8 cellular contexts compared by ENCODE assay signal in genomic region chr2:197515798-197516761, GRCh38. TPM values are rescaled to one million over a fixed set of nuclear protein-coding genes. Genes with fewer than 3 reads are reported as not detected.
DNase-seq lines count a peak whose midpoint lies in the region; ATAC-seq, FAIRE-seq and TF ChIP-seq lines count a peak whose summit lies in the region.

MOB4 (plus strand) TSS chr2:197516066; CDS start chr2:197516087, 21 bp downstream.

- H3K4me1 ChIP-seq in HUES64 (ENCODE audit: insufficient read depth, low read length) = peaks cover 25% of the 10 kb centered on the region
- H3K4me1 ChIP-seq in OCI-LY1 (ENCODE audit: insufficient read depth, low read length, severe bottlenecking) = peaks cover 31% of the 10 kb centered on the region

- H3K27ac ChIP-seq in HUES64 (ENCODE audit: low read depth, low read length) (peak within 1 kb of the TSS; percentile 84), OCI-LY1 (ENCODE audit: low read depth, low read length, poor library complexity, severe bottlenecking) (peak within 1 kb of the TSS; percentile 91)

- H3K9me3 Mint-ChIP-seq in Calu3 (ENCODE audit: low read depth, unreplicated experiment) (peaks cover 3% of the 10 kb centered on the region), mesothelial cell of epicardium (peaks cover 7% of the 10 kb centered on the region)

- H3K9ac ChIP-seq in HUES64 (ENCODE audit: low read depth, low read length) (peak within 1 kb of the TSS; percentile 87), OCI-LY1 (ENCODE audit: low read length) (peak within 1 kb of the TSS; percentile 84)

- H2AFZ ChIP-seq in OCI-LY1 (ENCODE audit: low read length) = 0 out of 2 replicates have a peak within 1 kb of the TSS, but pooled peaks have one; percentile 4

- peak; percentile 97 for DNase-seq in Calu3
- peak; percentile 92 for DNase-seq in activated CD8-positive, alpha-beta memory T cell treated with anti-CD3 and anti-CD28 coated beads, Interleukin-2, amount 50 U/mL, for 4 hours
- peak; percentile 87 to 95 for DNase-seq in mesothelial cell of epicardium (ENCODE audit: low spot score in 2 of 2, unreplicated experiment in 2 of 2)
- peak; percentile 88 to 92 for DNase-seq in stimulated activated CD8-positive, alpha-beta memory T cell treated with anti-CD3 and anti-CD28 coated beads, Interleukin-15, amount 100 ng/mL, for 48 hours (ENCODE audit: low read depth in 2 of 2)

- H3K4me3 ChIP-seq in HUES64 (ENCODE audit: low read length) = peak within 1 kb of the TSS; percentile 90
- peak within 1 kb of the TSS; percentile 84 for H3K4me3 ChIP-seq in OCI-LY1 (ENCODE audit: low read depth, low read length, poor library complexity, severe bottlenecking)

- no peaks in the 10 kb centered on the region for H3K9me3 ChIP-seq in HUES64 (ENCODE audit: insufficient read depth, low read depth, low read length)
- no peaks in the 10 kb centered on the region for H3K9me3 ChIP-seq in OCI-LY1 (ENCODE audit: low read length)

- H3K36me3 ChIP-seq in HUES64 (ENCODE audit: insufficient read depth, low read length) = 0 out of 2 replicates have a peak, but pooled peaks cover 4% of the 10 kb centered on the region
- peaks cover 10% of the 10 kb centered on the region for H3K36me3 ChIP-seq in OCI-LY1 (ENCODE audit: insufficient read depth, low read length)

- BruUV-seq in Calu3 (replicated peaks; lab: Mats Ljungman, UMichigan) = no TSS peak

- ATAC-seq in GM21447 (IDR thresholded peaks at IDR 0.05; ENCODE audit: unreplicated experiment) = peak; percentile 94

- H3K36me3 Mint-ChIP-seq in Calu3 (ENCODE audit: insufficient read depth, unreplicated experiment) (peaks cover 38% of the 10 kb centered on the region), mesothelial cell of epicardium (peaks cover 7% of the 10 kb centered on the region)

- peak; percentile 78 for FAIRE-seq in endometrium (lab: Jason Lieb, UNC)

- peak within 1 kb of the TSS; percentile 96 for H3K27ac Mint-ChIP-seq in Calu3 (ENCODE audit: unreplicated experiment)
- H3K27ac Mint-ChIP-seq in mesothelial cell of epicardium = peak within 1 kb of the TSS; percentile 99

- intact Hi-C loops in Calu3 (cut with micrococcal nuclease; ENCODE audit: unreplicated experiment) = loop anchor here (10.0 kb wide), 1 partner anchor 99 kb away; no protein-coding TSS in a partner anchor

- peak within 1 kb of the TSS; percentile 84 for H3K4me2 ChIP-seq in OCI-LY1 (ENCODE audit: low read length)

- TF ChIP-seq CTCF in Calu3 (IDR thresholded peaks at IDR 0.05; ENCODE audit: unreplicated experiment) (no peak), OCI-LY1 (IDR thresholded peaks at IDR 0.05; ENCODE audit: low read length) (no peak), mesothelial cell of epicardium (IDR thresholded peaks at IDR 0.05; ENCODE audit: unreplicated experiment) (no peak)

- no peaks in the 10 kb centered on the region for H4K20me1 ChIP-seq in OCI-LY1 (ENCODE audit: insufficient read depth, low read length)

- H3K79me2 ChIP-seq in OCI-LY1 (ENCODE audit: insufficient read depth, low read length) = peaks cover 53% of the 10 kb centered on the region

- H3K9me2 ChIP-seq in OCI-LY1 (ENCODE audit: low read depth, low read length) = no peaks in the 10 kb centered on the region

- CTCF ChIA-PET in Calu3 (lab: Charles Lee) = interaction anchor here (1.3 kb wide), 1 partner anchor 16 kb away, joined by 3 read pairs; the partner anchor contains the start of gene HSPD1

- H3K4me3 Mint-ChIP-seq in Calu3 (ENCODE audit: low read depth, unreplicated experiment) (peak within 1 kb of the TSS; percentile 97), mesothelial cell of epicardium (peak within 1 kb of the TSS; percentile 95)

- under 1% methylated on average over 75 of the region's 75 CpGs for WGBS in HUES64

- H3K27me3 Mint-ChIP-seq in Calu3 (ENCODE audit: unreplicated experiment) = no peaks in the 10 kb centered on the region
- H3K27me3 Mint-ChIP-seq in mesothelial cell of epicardium (ENCODE audit: low read depth) = no peaks in the 10 kb centered on the region

- H3K27me3 ChIP-seq in HUES64 (ENCODE audit: insufficient read depth, low read length) = no peaks in the 10 kb centered on the region
- H3K27me3 ChIP-seq in OCI-LY1 (ENCODE audit: insufficient read depth, low read length) = no peaks in the 10 kb centered on the region

- no peaks in the 10 kb centered on the region for H3F3A ChIP-seq in OCI-LY1 (ENCODE audit: insufficient read depth, low read length)

- peaks cover 11% of the 10 kb centered on the region for H3K4me1 Mint-ChIP-seq in Calu3 (ENCODE audit: low read depth, unreplicated experiment)
- H3K4me1 Mint-ChIP-seq in mesothelial cell of epicardium = peaks cover 21% of the 10 kb centered on the region

RNA-seq across cellular contexts. Expression of gene MOB4, which starts in this region (rescaled TPM):
- total RNA-seq in Calu3 (2022) (28.3 TPM in 2 replicates), mesothelial cell of epicardium (22.5 to 26.0 TPM (median 26.0 TPM) in 3 replicates)
- polyA plus RNA-seq in HUES64 (2013, experiment 1 of 2) = 58.5 TPM
- polyA plus RNA-seq in HUES64 (2013, experiment 2 of 2) = 68.2 TPM

Comparison
In these comparisons a context has a peak if more than half of its experiments do, and no peak if none do; other contexts are left out.
1. Peak in every context shown above with its lines: DNase-seq, ATAC-seq, H3K4me3 ChIP-seq and H3K27ac ChIP-seq.